Comparison of ENCODE assay signal across 9 cellular contexts in the genomic region with DNA sequence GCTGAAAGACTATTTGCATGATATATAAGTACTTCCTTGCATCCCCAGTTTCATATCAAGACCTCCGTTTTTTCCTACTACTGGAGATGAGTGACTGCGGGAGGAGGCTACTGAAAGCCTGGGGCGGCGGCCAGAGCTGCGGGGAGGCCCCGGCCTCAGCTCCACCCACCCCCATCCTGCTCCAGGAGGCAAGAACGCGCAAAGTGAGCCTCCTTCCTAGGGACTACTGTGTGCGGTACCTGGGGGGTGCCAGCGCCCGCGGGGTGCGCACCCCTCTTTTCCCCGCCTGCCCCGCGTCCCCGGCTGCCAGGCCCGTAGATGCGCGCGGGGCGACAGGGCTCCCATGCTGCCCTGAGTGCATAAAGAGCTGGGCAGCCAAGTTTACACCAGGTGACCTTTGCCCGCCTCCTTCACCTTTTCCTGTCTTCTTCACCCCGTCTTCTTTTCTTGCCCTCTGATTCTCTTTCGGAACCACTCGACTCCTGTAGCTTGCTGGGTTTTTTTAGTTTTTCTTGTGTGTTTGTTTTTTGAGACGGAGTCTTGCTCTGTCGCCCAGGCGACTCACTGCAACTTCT. TPM values are rescaled to one million over a fixed set of nuclear protein-coding genes. Genes with fewer than 3 reads are reported as not detected.
DNase-seq lines count a peak whose midpoint lies in the region; ATAC-seq and TF ChIP-seq lines count a peak whose summit lies in the region.
"Had no signal": no experiment of that assay in that cellular context is flagged by ENCODE, and none has a peak within 500 bp of the region (broad histone marks: within the 10 kb centered on the region; RNA-seq: fewer than 3 reads in every experiment).

No MANE protein-coding gene starts in this region.

- peak overlapping the region in 1 of 2 experiments; percentile 21 for H3K18ac ChIP-seq in mesenchymal stem cell (ENCODE audit: low read depth in 1 of 2, low read length in 2 of 2)

- peaks cover 21% of the 10 kb centered on the region for H3K4me1 ChIP-seq in ACC112 (ENCODE audit: control insufficient read depth, insufficient read depth, low read length, unreplicated experiment)
- peaks cover 4% of the 10 kb centered on the region for H3K4me1 ChIP-seq in HEK293 (ENCODE audit: control insufficient read depth, insufficient read depth, low read length)
- H3K4me1 ChIP-seq in mesenchymal stem cell (ENCODE audit: control insufficient read depth, insufficient read depth, low read depth, low read length): peaks cover 6% of the 10 kb centered on the region

- H3K4ac ChIP-seq in mesenchymal stem cell (ENCODE audit: low read depth in 1 of 2, low read length in 2 of 2): no peak overlapping the region

- peak overlapping the region; percentile 91 for H3K9ac ChIP-seq in mesenchymal stem cell (ENCODE audit: low read length)

- no peak overlapping the region for H2BK15ac ChIP-seq in mesenchymal stem cell (ENCODE audit: low read depth, poor library complexity, severe bottlenecking)

- DNase-seq in cerebellum (ENCODE audit: low spot score): peak; percentile 45
- no peak for DNase-seq in mesenchymal stem cell
- DNase-seq in putamen (ENCODE audit: low spot score): no peak
- no peak for DNase-seq in COR-L47 (lab: John Stamatoyannopoulos, UW)

- peak overlapping the region; percentile 90 for H4K8ac ChIP-seq in mesenchymal stem cell (ENCODE audit: low read length)

- H3K79me1 ChIP-seq in mesenchymal stem cell (replicated peaks; ENCODE audit: low read length, poor library complexity, severe bottlenecking): peaks cover 15% of the 10 kb centered on the region

- H2BK12ac ChIP-seq in mesenchymal stem cell (ENCODE audit: low read length in 2 of 2): peak overlapping the region in 1 of 2 experiments; percentile 54

- TF ChIP-seq CTCF in HEK293 (tag by site-specific recombination; IDR thresholded peaks at IDR 0.05): no peak

- peak overlapping the region; percentile 68 for H4K91ac ChIP-seq in mesenchymal stem cell (ENCODE audit: low read length)

- H3K27ac ChIP-seq in ACC112 (ENCODE audit: low read depth, low read length) (no peak overlapping the region), HEK293 (ENCODE audit: extremely low read depth, low read depth, low read length) (no peak overlapping the region), mesenchymal stem cell (ENCODE audit: low read length, poor library complexity, severe bottlenecking) (no peak overlapping the region)
- H3K27ac ChIP-seq: SJSA1 had no signal

- no peak overlapping the region for H3K14ac ChIP-seq in mesenchymal stem cell (ENCODE audit: low read length in 2 of 2)

- H3K23ac ChIP-seq in mesenchymal stem cell (ENCODE audit: low read length in 2 of 2): no peak overlapping the region

- H3K36me3 ChIP-seq in ACC112 (ENCODE audit: insufficient read depth, low read length) (no peaks in the 10 kb centered on the region), HEK293 (ENCODE audit: control insufficient read depth in 2 of 2, insufficient read depth in 1 of 2, low read length in 2 of 2) (no peaks in the 10 kb centered on the region), mesenchymal stem cell (ENCODE audit: control insufficient read depth in 1 of 2, insufficient read depth in 2 of 2, low read depth in 1 of 2, low read length in 2 of 2) (no peaks in the 10 kb centered on the region)
- H3K36me3 ChIP-seq: SJSA1 had no signal

- 64% methylated on average over 22 of the region's 29 CpGs for WGBS in mesenchymal stem cell

- no peak overlapping the region for H2BK5ac ChIP-seq in mesenchymal stem cell (ENCODE audit: low read depth, low read length, poor library complexity, severe bottlenecking)

- CTCF ChIA-PET in HEK293 (lab: Yijun Ruan, JAX): no interaction called here

- H2AFZ ChIP-seq in ACC112 (ENCODE audit: low read length, unreplicated experiment) (peak overlapping the region; percentile 100), mesenchymal stem cell (ENCODE audit: low read depth, low read length) (peak overlapping the region; percentile 69)

- no peaks in the 10 kb centered on the region for H3K9me3 ChIP-seq in HEK293 (ENCODE audit: control insufficient read depth, insufficient read depth, low read depth, low read length)
- H3K9me3 ChIP-seq in mesenchymal stem cell (ENCODE audit: control insufficient read depth, low read length): no peaks in the 10 kb centered on the region
- H3K9me3 ChIP-seq: SJSA1 had no signal

- H2AK5ac ChIP-seq in mesenchymal stem cell (ENCODE audit: low read length, severe bottlenecking): no peak overlapping the region

- H3K4me3 ChIP-seq in ACC112 (ENCODE audit: low read depth, low read length) (peak overlapping the region; percentile 91), HEK293 (ENCODE audit: low read depth, low read length) (peak overlapping the region; percentile 14; the same call in 1 of the 2 replicates), mesenchymal stem cell (ENCODE audit: insufficient read depth in 1 of 2, low read depth in 1 of 2, low read length in 2 of 2) (peak overlapping the region in 1 of 2 experiments; percentile 92)
- H3K4me3 ChIP-seq: SJSA1 had no signal

- POLR2A ChIA-PET in HEK293 (lab: Yijun Ruan, JAX): no interaction called here

- no peak for ATAC-seq in GM18498 (IDR thresholded peaks at IDR 0.05; ENCODE audit: unreplicated experiment)
- no peak for ATAC-seq in HG03469 (IDR thresholded peaks at IDR 0.05; ENCODE audit: unreplicated experiment)

- H3K79me2 ChIP-seq in ACC112 (ENCODE audit: control insufficient read depth, insufficient read depth, low read length, unreplicated experiment): peaks cover 14% of the 10 kb centered on the region

- no peak overlapping the region for H2BK120ac ChIP-seq in mesenchymal stem cell (ENCODE audit: low read depth, low read length)

- H3K27me3 ChIP-seq in ACC112 (ENCODE audit: insufficient read depth, low read length) (no peaks in the 10 kb centered on the region), mesenchymal stem cell (ENCODE audit: control insufficient read depth in 1 of 2, insufficient read depth in 1 of 2, low read length in 2 of 2) (no peaks in the 10 kb centered on the region)
- H3K27me3 ChIP-seq: SJSA1 had no signal

- H3K4me2 ChIP-seq in mesenchymal stem cell (ENCODE audit: low read length, poor library complexity, severe bottlenecking): peak overlapping the region; percentile 37

TF ChIP-seq in HEK293, 187 proteins besides CTCF, POLR2A, EP300 and RAD21:
- TF ChIP-seq, protein P1, sequence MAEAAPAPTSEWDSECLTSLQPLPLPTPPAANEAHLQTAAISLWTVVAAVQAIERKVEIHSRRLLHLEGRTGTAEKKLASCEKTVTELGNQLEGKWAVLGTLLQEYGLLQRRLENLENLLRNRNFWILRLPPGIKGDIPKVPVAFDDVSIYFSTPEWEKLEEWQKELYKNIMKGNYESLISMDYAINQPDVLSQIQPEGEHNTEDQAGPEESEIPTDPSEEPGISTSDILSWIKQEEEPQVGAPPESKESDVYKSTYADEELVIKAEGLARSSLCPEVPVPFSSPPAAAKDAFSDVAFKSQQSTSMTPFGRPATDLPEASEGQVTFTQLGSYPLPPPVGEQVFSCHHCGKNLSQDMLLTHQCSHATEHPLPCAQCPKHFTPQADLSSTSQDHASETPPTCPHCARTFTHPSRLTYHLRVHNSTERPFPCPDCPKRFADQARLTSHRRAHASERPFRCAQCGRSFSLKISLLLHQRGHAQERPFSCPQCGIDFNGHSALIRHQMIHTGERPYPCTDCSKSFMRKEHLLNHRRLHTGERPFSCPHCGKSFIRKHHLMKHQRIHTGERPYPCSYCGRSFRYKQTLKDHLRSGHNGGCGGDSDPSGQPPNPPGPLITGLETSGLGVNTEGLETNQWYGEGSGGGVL (tag by site-specific recombination; IDR thresholded peaks at IDR 0.05): no peak
- TF ChIP-seq ZNF664 (tag by site-specific recombination; IDR thresholded peaks at IDR 0.05) (no peak), PRDM1 (tag by site-specific recombination; IDR thresholded peaks at IDR 0.05) (no peak), ZNF660 (tag by site-specific recombination; IDR thresholded peaks at IDR 0.05) (no peak), KLF7 (tag by site-specific recombination; IDR thresholded peaks at IDR 0.05; ENCODE audit: borderline replicate concordance) (no peak), ZBTB8A (tag by site-specific recombination; IDR thresholded peaks at IDR 0.05) (no peak), BCL11B (tag by site-specific recombination; IDR thresholded peaks at IDR 0.05; ENCODE audit: low read depth) (no peak), ZNF701 (tag by site-specific recombination; IDR thresholded peaks at IDR 0.05) (no peak), KLF1 (tag by site-specific recombination; IDR thresholded peaks at IDR 0.05) (no peak), ZNF341 (tag by site-specific recombination; IDR thresholded peaks at IDR 0.05; ENCODE audit: low read depth) (no peak), ZXDB (tag by site-specific recombination; IDR thresholded peaks at IDR 0.05) (no peak), ZNF473 (tag by site-specific recombination; IDR thresholded peaks at IDR 0.05) (no peak), ZNF626 (tag by site-specific recombination; IDR thresholded peaks at IDR 0.05) (no peak), ZNF555 (tag by site-specific recombination; conservative IDR thresholded peaks at IDR 0.05) (no peak), ZNF423 (tag by site-specific recombination; IDR thresholded peaks at IDR 0.05) (no peak), ZNF585B (tag by site-specific recombination; IDR thresholded peaks at IDR 0.05) (no peak)
- TF ChIP-seq, protein P2, sequence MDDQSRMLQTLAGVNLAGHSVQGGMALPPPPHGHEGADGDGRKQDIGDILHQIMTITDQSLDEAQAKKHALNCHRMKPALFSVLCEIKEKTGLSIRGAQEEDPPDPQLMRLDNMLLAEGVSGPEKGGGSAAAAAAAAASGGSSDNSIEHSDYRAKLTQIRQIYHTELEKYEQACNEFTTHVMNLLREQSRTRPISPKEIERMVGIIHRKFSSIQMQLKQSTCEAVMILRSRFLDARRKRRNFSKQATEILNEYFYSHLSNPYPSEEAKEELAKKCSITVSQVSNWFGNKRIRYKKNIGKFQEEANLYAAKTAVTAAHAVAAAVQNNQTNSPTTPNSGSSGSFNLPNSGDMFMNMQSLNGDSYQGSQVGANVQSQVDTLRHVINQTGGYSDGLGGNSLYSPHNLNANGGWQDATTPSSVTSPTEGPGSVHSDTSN (CRISPR knock-in tag; IDR thresholded peaks at IDR 0.05): no peak

RNA-seq across cellular contexts. Expression of a gene that starts 2.5 kb away (rescaled TPM):
- total RNA-seq in cerebellum: 19.1 TPM
- 7.5 TPM for polyA plus RNA-seq in mesenchymal stem cell (2013, experiment 1 of 2)
- 6.6 TPM for polyA plus RNA-seq in mesenchymal stem cell (2013, experiment 2 of 2)

RNA-seq across cellular contexts. Expression of a gene that starts 47.1 kb away (rescaled TPM):
- total RNA-seq in cerebellum: 56.1 TPM
- 91.6 TPM for polyA plus RNA-seq in mesenchymal stem cell (2013, experiment 1 of 2)
- 92.9 TPM for polyA plus RNA-seq in mesenchymal stem cell (2013, experiment 2 of 2)

RNA-seq across cellular contexts. Expression of a gene that starts 47.9 kb away (rescaled TPM):
- 105 TPM for total RNA-seq in cerebellum
- 35.5 TPM for polyA plus RNA-seq in mesenchymal stem cell (2013, experiment 1 of 2)
- polyA plus RNA-seq in mesenchymal stem cell (2013, experiment 2 of 2): 35.2 TPM
